8 cellular contexts compared by ENCODE assay signal in genomic region chr2:177164584-177165052, GRCh38. TPM values are rescaled to one million over a fixed set of nuclear protein-coding genes. Genes with fewer than 3 reads are reported as not detected.
DNase-seq lines count a peak whose midpoint lies in the region; ATAC-seq and TF ChIP-seq lines count a peak whose summit lies in the region.

No MANE protein-coding gene starts in this region.

- peaks cover 47% of the 10 kb centered on the region for H3K4me1 Mint-ChIP-seq in Calu3 (ENCODE audit: low read depth, unreplicated experiment)
- peaks cover 30% of the 10 kb centered on the region for H3K4me1 Mint-ChIP-seq in activated T-cell treated with anti-CD3 and anti-CD28 coated beads, Interleukin-2, amount 50 U/mL, for 72 hours (ENCODE audit: low read depth)
- peaks cover 34% of the 10 kb centered on the region for H3K4me1 Mint-ChIP-seq in nephron

- CTCF ChIA-PET in Calu3 (lab: Charles Lee), result interaction anchor here (0.6 to 3.5 kb wide), 21 partner anchors 16 to 585 kb away, joined by 3 to 42 read pairs (median 4); partner anchors contain the start of gene NFE2L2

- peak; percentile 85 for DNase-seq in Calu3
- peak; percentile 92 to 94 for DNase-seq in Kasumi-1 (lab: John Stamatoyannopoulos, UW)
- DNase-seq in activated T-cell treated with anti-CD3 and anti-CD28 coated beads, Interleukin-2, amount 50 U/mL, for 72 hours, result peak; percentile 78 to 85
- peak; percentile 88 for DNase-seq in fibroblast of peridontal ligament (ENCODE audit: extremely low read depth)
- peak; percentile 51 to 84 (median 71) for DNase-seq in stimulated activated naive CD4-positive, alpha-beta T cell (lab: John Stamatoyannopoulos, UW)

- intact Hi-C loops in Calu3 (cut with micrococcal nuclease; ENCODE audit: unreplicated experiment), result loop anchor here (1.0 to 10.0 kb wide), 8 partner anchors 100 to 1037 kb away; partner anchors contain the start of genes HOXD8 and NFE2L2

- no peak overlapping the region for H3K4me3 Mint-ChIP-seq in Calu3 (ENCODE audit: low read depth, unreplicated experiment)
- no peak overlapping the region for H3K4me3 Mint-ChIP-seq in activated T-cell treated with anti-CD3 and anti-CD28 coated beads, Interleukin-2, amount 50 U/mL, for 72 hours
- H3K4me3 Mint-ChIP-seq in nephron, result no peak overlapping the region

- ATAC-seq in GM21526 (IDR thresholded peaks at IDR 0.05; ENCODE audit: low FRiP score, unreplicated experiment), result peak; percentile 59
- peak; percentile 75 to 81 for ATAC-seq in activated T-cell treated with anti-CD3 and anti-CD28 coated beads, Interleukin-2, amount 50 U/mL, for 72 hours (replicated peaks in 1 of 2)

- H3K9me3 Mint-ChIP-seq in Calu3 (ENCODE audit: low read depth, unreplicated experiment) (no peaks in the 10 kb centered on the region), nephron (no peaks in the 10 kb centered on the region)
- no peaks in the 10 kb centered on the region for H3K9me3 Mint-ChIP-seq in activated T-cell treated with anti-CD3 and anti-CD28 coated beads, Interleukin-2, amount 50 U/mL, for 72 hours

- TF ChIP-seq CTCF in Calu3 (IDR thresholded peaks at IDR 0.05; ENCODE audit: unreplicated experiment) (peak; percentile 98), nephron (IDR thresholded peaks at IDR 0.05; ENCODE audit: unreplicated experiment in 3 of 3) (peak; percentile 100)

- H3K36me3 Mint-ChIP-seq in Calu3 (ENCODE audit: insufficient read depth, unreplicated experiment) (peaks cover 5% of the 10 kb centered on the region), nephron (ENCODE audit: low read depth) (no peaks in the 10 kb centered on the region)
- H3K36me3 Mint-ChIP-seq in activated T-cell treated with anti-CD3 and anti-CD28 coated beads, Interleukin-2, amount 50 U/mL, for 72 hours (ENCODE audit: insufficient read depth in 2 of 2), result no peaks in the 10 kb centered on the region

- no TSS peak for BruUV-seq in Calu3 (replicated peaks; lab: Mats Ljungman, UMichigan)

- H3K27me3 Mint-ChIP-seq in Calu3 (ENCODE audit: unreplicated experiment) (no peaks in the 10 kb centered on the region), nephron (ENCODE audit: low read depth) (no peaks in the 10 kb centered on the region)
- no peaks in the 10 kb centered on the region for H3K27me3 Mint-ChIP-seq in activated T-cell treated with anti-CD3 and anti-CD28 coated beads, Interleukin-2, amount 50 U/mL, for 72 hours (ENCODE audit: low read depth)

- no peak overlapping the region for H3K27ac Mint-ChIP-seq in Calu3 (ENCODE audit: unreplicated experiment)
- H3K27ac Mint-ChIP-seq in activated T-cell treated with anti-CD3 and anti-CD28 coated beads, Interleukin-2, amount 50 U/mL, for 72 hours, result no peak overlapping the region
- no peak overlapping the region for H3K27ac Mint-ChIP-seq in nephron

TF ChIP-seq in PFSK-1, 5 proteins besides CTCF, POLR2A, EP300 and RAD21:
- TF ChIP-seq FOXP2 (optimal IDR thresholded peaks at IDR 0.05; ENCODE audit: borderline replicate concordance, extremely low read depth, extremely low read length, insufficient read depth), result peak; percentile 31
- TF ChIP-seq SIN3A (IDR thresholded peaks at IDR 0.05; ENCODE audit: borderline replicate concordance, insufficient read depth, low read length), result peak; percentile 63; the same call in 1 of the 2 replicates
- TF ChIP-seq TAF1 (IDR thresholded peaks at IDR 0.05; ENCODE audit: borderline replicate concordance, insufficient read depth, low read length), result peak; percentile 63; the same call in 1 of the 2 replicates
- TF ChIP-seq REST (IDR thresholded peaks at IDR 0.05; ENCODE audit: insufficient read depth in 1 of 2, low read depth in 2 of 2, low read length in 2 of 2), result no peak
- TF ChIP-seq POLR2AphosphoS5 (IDR thresholded peaks at IDR 0.05; ENCODE audit: low read depth, low read length), result 0 out of 2 replicates have a peak, but pooled peaks have one; percentile 24

RNA-seq across cellular contexts. Expression of gene HNRNPA3, which starts 48.0 kb away (rescaled TPM):
- 212 and 234 TPM in 2 replicates for total RNA-seq in Calu3 (2022)
- polyA plus RNA-seq in PFSK-1 (2012; ENCODE audit: insufficient read length, low read depth), result 234 TPM
- 100 to 1,000 TPM; 140 to 148 TPM for total RNA-seq in activated T-cell treated with anti-CD3 and anti-CD28 coated beads, Interleukin-2, amount 50 U/mL, for 72 hours

Comparison
In these comparisons a context has a peak if more than half of its experiments do, and no peak if none do; other contexts are left out.
1. Peak in every context shown above with its lines: DNase-seq and ATAC-seq.